8 cellular contexts compared by ENCODE assay signal in genomic region chrX:48971325-48972213, GRCh38. TPM values are rescaled to one million over a fixed set of nuclear protein-coding genes. Genes with fewer than 3 reads are reported as not detected.
DNase-seq lines count a peak whose midpoint lies in the region; ATAC-seq, FAIRE-seq and TF ChIP-seq lines count a peak whose summit lies in the region.

TSS of gene KCND1 (minus strand) at chrX:48971844. CDS start at chrX:48970271, 1,573 bp downstream.

- FAIRE-seq in bronchial epithelial cell (lab: Jason Lieb, UNC) (no peak), keratinocyte (lab: Jason Lieb, UNC) (no peak)

- H3K27me3 ChIP-seq in CD8-positive, alpha-beta memory T cell (ENCODE audit: insufficient read depth, low read length, poor library complexity, severe bottlenecking): no peaks in the 10 kb centered on the region
- H3K27me3 ChIP-seq in bronchial epithelial cell (ENCODE audit: control insufficient read depth, insufficient read depth, low read length) (no peaks in the 10 kb centered on the region), keratinocyte (ENCODE audit: control insufficient read depth, extremely low read depth, insufficient read depth, low read length) (no peaks in the 10 kb centered on the region)

- H2AFZ ChIP-seq in keratinocyte (ENCODE audit: control insufficient read depth, low read length): no peak within 1 kb of the TSS

- H3K79me2 ChIP-seq in keratinocyte (ENCODE audit: control insufficient read depth, insufficient read depth, low read length): no peaks in the 10 kb centered on the region

- TF ChIP-seq CTCF in bronchial epithelial cell (IDR thresholded peaks at IDR 0.05; ENCODE audit: insufficient read depth, low read length, severe bottlenecking): no peak
- TF ChIP-seq CTCF in keratinocyte (optimal IDR thresholded peaks at IDR 0.05 in 1 of 3, IDR thresholded peaks at IDR 0.05 in 1 of 3, conservative IDR thresholded peaks at IDR 0.05 in 1 of 3; ENCODE audit: extremely low read depth in 1 of 3, insufficient read depth in 2 of 3, low read length in 3 of 3): no peak

- no peak within 1 kb of the TSS for H3K27ac ChIP-seq in CD8-positive, alpha-beta memory T cell (ENCODE audit: low read depth, low read length)
- H3K27ac ChIP-seq in keratinocyte (ENCODE audit: control insufficient read depth, insufficient read depth, low read length): no peak within 1 kb of the TSS

- no peak for DNase-seq in CD8-positive, alpha-beta memory T cell
- DNase-seq in NCI-H1092 treated with DMSO at 0.1 percent for 48 hours (lab: John Stamatoyannopoulos, UW) (peak; percentile 31), bronchial epithelial cell (ENCODE audit: low read depth) (peak; percentile 32), keratinocyte (ENCODE audit: low read depth, low spot score) (peak; percentile 25), UCSD-AML1 (lab: John Stamatoyannopoulos, UW; ENCODE audit: unreplicated experiment) (no peak), HEK293T (ENCODE audit: extremely low spot score) (no peak)
- no peak for DNase-seq in stimulated activated effector memory CD8-positive, alpha-beta T cell treated with anti-CD3 and anti-CD28 coated beads, Interleukin-12 subunit alpha, Interleukin-12 subunit beta, amount 100 ng/mL, for 72 hours (ENCODE audit: low spot score in 2 of 2)

- no peaks in the 10 kb centered on the region for H3K36me3 ChIP-seq in CD8-positive, alpha-beta memory T cell (ENCODE audit: insufficient read depth, low read length)
- no peaks in the 10 kb centered on the region for H3K36me3 ChIP-seq in bronchial epithelial cell (ENCODE audit: control insufficient read depth, insufficient read depth, low read length)
- H3K36me3 ChIP-seq in keratinocyte (ENCODE audit: control insufficient read depth in 2 of 2, extremely low read depth in 1 of 2, insufficient read depth in 2 of 2, low read length in 2 of 2): no peaks in the 10 kb centered on the region

- H3K9ac ChIP-seq in keratinocyte (ENCODE audit: control insufficient read depth, extremely low read depth, insufficient read depth, low read length): no peak within 1 kb of the TSS

- dilution Hi-C loops in keratinocyte (cut with MboI; ENCODE audit: extremely low pct_ligation_motif_present, low sequenced_read_pairs): no loop called here

- H3K4me3 Mint-ChIP-seq in CD8-positive, alpha-beta memory T cell: peak within 1 kb of the TSS in 5 of 7 donors; percentile 32 to 75 (median 55)
- H3K4me3 Mint-ChIP-seq in stimulated activated effector memory CD8-positive, alpha-beta T cell treated with anti-CD3 and anti-CD28 coated beads, Interleukin-12 subunit alpha, Interleukin-12 subunit beta, amount 100 ng/mL, for 72 hours: peak within 1 kb of the TSS; percentile 44

- peaks cover 0 to 17% (median 16%) of the 10 kb centered on the region in 3 donors for H3K4me1 Mint-ChIP-seq in CD8-positive, alpha-beta memory T cell
- peaks cover 25% of the 10 kb centered on the region for H3K4me1 Mint-ChIP-seq in stimulated activated effector memory CD8-positive, alpha-beta T cell treated with anti-CD3 and anti-CD28 coated beads, Interleukin-12 subunit alpha, Interleukin-12 subunit beta, amount 100 ng/mL, for 72 hours

- H3K4me1 ChIP-seq in CD8-positive, alpha-beta memory T cell (ENCODE audit: insufficient read depth, low read length): peaks cover 11% of the 10 kb centered on the region
- H3K4me1 ChIP-seq in keratinocyte (ENCODE audit: control insufficient read depth, extremely low read depth, insufficient read depth, low read length): peaks cover 5% of the 10 kb centered on the region

- peak within 1 kb of the TSS in 1 of 8 donors; percentile 77 for H3K27ac Mint-ChIP-seq in CD8-positive, alpha-beta memory T cell
- peak within 1 kb of the TSS; percentile 88 for H3K27ac Mint-ChIP-seq in stimulated activated effector memory CD8-positive, alpha-beta T cell treated with anti-CD3 and anti-CD28 coated beads, Interleukin-12 subunit alpha, Interleukin-12 subunit beta, amount 100 ng/mL, for 72 hours

- H3K9me3 Mint-ChIP-seq in CD8-positive, alpha-beta memory T cell: no peaks in the 10 kb centered on the region
- H3K9me3 Mint-ChIP-seq in stimulated activated effector memory CD8-positive, alpha-beta T cell treated with anti-CD3 and anti-CD28 coated beads, Interleukin-12 subunit alpha, Interleukin-12 subunit beta, amount 100 ng/mL, for 72 hours: no peaks in the 10 kb centered on the region

- H3K27me3 Mint-ChIP-seq in CD8-positive, alpha-beta memory T cell: peaks cover 0 to 6% of the 10 kb centered on the region in 2 donors

- peaks cover 0 to 22% (median 6%) of the 10 kb centered on the region in 3 donors for H3K36me3 Mint-ChIP-seq in CD8-positive, alpha-beta memory T cell
- H3K36me3 Mint-ChIP-seq in stimulated activated effector memory CD8-positive, alpha-beta T cell treated with anti-CD3 and anti-CD28 coated beads, Interleukin-12 subunit alpha, Interleukin-12 subunit beta, amount 100 ng/mL, for 72 hours: peaks cover 26% of the 10 kb centered on the region

- H3K9me3 ChIP-seq in CD8-positive, alpha-beta memory T cell (ENCODE audit: low read length): no peaks in the 10 kb centered on the region
- H3K9me3 ChIP-seq in keratinocyte (ENCODE audit: control insufficient read depth, low read depth, low read length): no peaks in the 10 kb centered on the region

- CTCF ChIA-PET in CD8-positive, alpha-beta memory T cell (lab: Charles Lee): interaction anchor here (1.5 to 2.1 kb wide), 3 partner anchors 13 to 71 kb away, joined by 4 to 5 read pairs (median 5); no protein-coding TSS in a partner anchor
- CTCF ChIA-PET in HEK293T (lab: Yijun Ruan, JAX): interaction anchor here (0.6 to 1.3 kb wide), 5 partner anchors 11 to 183 kb away, joined by 3 read pairs; partner anchors contain the start of gene GRIPAP1

- peak within 1 kb of the TSS; percentile 63 for H3K4me2 ChIP-seq in keratinocyte (ENCODE audit: control insufficient read depth, extremely low read depth, insufficient read depth, low read depth, low read length)

- H3K4me3 ChIP-seq in CD8-positive, alpha-beta memory T cell (ENCODE audit: low read length): no peak within 1 kb of the TSS
- H3K4me3 ChIP-seq in bronchial epithelial cell (ENCODE audit: low read depth, low read length) (no peak within 1 kb of the TSS), keratinocyte (ENCODE audit: control insufficient read depth in 2 of 3, extremely low read depth in 1 of 3, insufficient read depth in 2 of 3, low read depth in 1 of 3, low read length in 3 of 3) (peak within 1 kb of the TSS in 1 of 3 experiments; percentile 44)

- no peaks in the 10 kb centered on the region for H4K20me1 ChIP-seq in keratinocyte (ENCODE audit: control insufficient read depth, extremely low read depth, insufficient read depth, low read length)

- POLR2A ChIA-PET in CD8-positive, alpha-beta memory T cell (lab: Charles Lee): no interaction called here
- POLR2A ChIA-PET in HEK293T (lab: Yijun Ruan, JAX): interaction anchor here (2.0 kb wide), 1 partner anchor 13 kb away, joined by 12 read pairs; the partner anchor contains the start of gene OTUD5

- peak; percentile 31 for ATAC-seq in stimulated activated effector memory CD8-positive, alpha-beta T cell treated with anti-CD3 and anti-CD28 coated beads, Interleukin-12 subunit alpha, Interleukin-12 subunit beta, amount 100 ng/mL, for 72 hours
- no peak for ATAC-seq in GM21786 (IDR thresholded peaks at IDR 0.05; ENCODE audit: unreplicated experiment)

- H3K9me1 ChIP-seq in keratinocyte (ENCODE audit: control insufficient read depth, extremely low read depth, insufficient read depth, low read length): no peaks in the 10 kb centered on the region

TF ChIP-seq in HEK293T, 16 proteins besides CTCF, POLR2A, EP300 and RAD21:
- no peak for TF ChIP-seq L3MBTL2 (conservative IDR thresholded peaks at IDR 0.05)
- TF ChIP-seq ZNF384 (IDR thresholded peaks at IDR 0.05): no peak
- no peak for TF ChIP-seq PKNOX1 (IDR thresholded peaks at IDR 0.05)
- TF ChIP-seq FOXA1 (IDR thresholded peaks at IDR 0.05): no peak
- TF ChIP-seq LEF1 (IDR thresholded peaks at IDR 0.05; ENCODE audit: borderline replicate concordance): no peak
- TF ChIP-seq SUZ12 (IDR thresholded peaks at IDR 0.05): no peak
- TF ChIP-seq BHLHE40 (IDR thresholded peaks at IDR 0.05; ENCODE audit: borderline replicate concordance): no peak
- no peak for TF ChIP-seq FOXM1 (IDR thresholded peaks at IDR 0.05; ENCODE audit: borderline replicate concordance)
- TF ChIP-seq HDGF (IDR thresholded peaks at IDR 0.05; ENCODE audit: borderline replicate concordance): no peak
- no peak for TF ChIP-seq SP1 (IDR thresholded peaks at IDR 0.05)
TF ChIP-seq in HEK293T: peak in this region for 0.

RNA-seq across cellular contexts. Expression of gene KCND1, which starts in this region (rescaled TPM):
- 1 to 10 TPM in 1 of 2 experiments, under 1 TPM in 1; 0.72 to 1.1 TPM for total RNA-seq in CD8-positive, alpha-beta memory T cell
- polyA plus RNA-seq in CD8-positive, alpha-beta memory T cell: 0.06 TPM
- total RNA-seq in bronchial epithelial cell: 0.26 and 0.64 TPM in 2 replicates
- polyA plus RNA-seq in keratinocyte: 0.20 to 0.30 TPM (median 0.25 TPM) in 3 replicates
- 0.42 TPM for polyA plus RNA-seq in keratinocyte (2011; ENCODE audit: low read depth)
- 0.16 and 0.26 TPM in 2 replicates for polyA plus RNA-seq in keratinocyte (2011; cell fraction: cytosol; rRNA removed)
- 1.9 and 3.6 TPM in 2 replicates for polyA plus RNA-seq in keratinocyte (2011; cell fraction: nucleus; rRNA removed)
- polyA plus RNA-seq in keratinocyte (2012; ENCODE audit: low replicate concordance): 0.58 and 1.4 TPM in 2 replicates
- 0.07 to 1.6 TPM (median 0.22 TPM) in 3 replicates for polyA minus RNA-seq in keratinocyte
- polyA minus RNA-seq in keratinocyte (2011; cell fraction: cytosol; rRNA and poly(A)+ RNA removed): 0.38 TPM
- 0.62 and 0.84 TPM in 2 replicates for polyA minus RNA-seq in keratinocyte (2011; cell fraction: nucleus; rRNA and poly(A)+ RNA removed)

Comparison
In these comparisons a context has a peak if more than half of its experiments do, and no peak if none do; other contexts are left out.
1. Peak in DNase-seq in bronchial epithelial cell; RNA of the gene not detected or under 1 TPM.
2. DNase-seq: peak in NCI-H1092 treated with DMSO at 0.1 percent for 48 hours (single experiment) and keratinocyte (single experiment); none in CD8-positive, alpha-beta memory T cell (0 of 5), stimulated activated effector memory CD8-positive, alpha-beta T cell treated with anti-CD3 and anti-CD28 coated beads, Interleukin-12 subunit alpha, Interleukin-12 subunit beta, amount 100 ng/mL, for 72 hours (0 of 2), UCSD-AML1 (single experiment) and HEK293T (single experiment).